18 cellular contexts compared by ENCODE assay signal in genomic region chr2:10003206-10004125, GRCh38.
"Had no signal": no experiment of that assay in that cellular context is flagged by ENCODE, and none has a peak within 500 bp of the region (broad histone marks: within the 10 kb centered on the region; RNA-seq: fewer than 3 reads in every experiment).

No MANE protein-coding gene starts in this region.

- H3K27me3 ChIP-seq: ascending aorta, breast epithelium, neural progenitor cell, right lobe of liver, SJSA1, transverse colon had no signal

- DNase-seq: activated CD4-positive, alpha-beta memory T cell treated with anti-CD3 and anti-CD28 coated beads for 36 hours; activated CD4-positive, alpha-beta T cell treated with anti-CD3 and anti-CD28 coated beads for 36 hours; activated naive CD4-positive, alpha-beta T cell treated with anti-CD3 and anti-CD28 coated beads, Interleukin-2, amount 50 U/mL, for 16 hours; activated T-cell treated with anti-CD3 and anti-CD28 coated beads for 4 hours; kidney glomerular epithelial cell; left ventricle myocardium superior; naive B cell; right lobe of liver; stimulated activated naive B cell treated with anti-CD40 and anti-IgM and Interleukin-4, amounts not matched to agents 10 μg/mL and 1 μg/mL and 100 μg/mL, for 72 hours; SW 1271; transverse colon had no signal

- H3K36me3 ChIP-seq: ascending aorta, breast epithelium, neural progenitor cell, right lobe of liver, SJSA1, spleen, transverse colon had no signal

- H3K4me3 ChIP-seq: ascending aorta, breast epithelium, mucosa of descending colon, neural progenitor cell, right lobe of liver, SJSA1, spleen, transverse colon had no signal

- H3K9me3 ChIP-seq: ascending aorta, breast epithelium, mucosa of descending colon, right lobe of liver, SJSA1, spleen, transverse colon had no signal

- H3K9ac ChIP-seq: neural progenitor cell had no signal

- H3K4me1 ChIP-seq: breast epithelium, neural progenitor cell had no signal

- H3K27ac ChIP-seq: ascending aorta, epithelial cell of prostate, neural progenitor cell, right lobe of liver, SJSA1, spleen, transverse colon had no signal
